1 cellular context compared by ENCODE assay signal in the genomic region with DNA sequence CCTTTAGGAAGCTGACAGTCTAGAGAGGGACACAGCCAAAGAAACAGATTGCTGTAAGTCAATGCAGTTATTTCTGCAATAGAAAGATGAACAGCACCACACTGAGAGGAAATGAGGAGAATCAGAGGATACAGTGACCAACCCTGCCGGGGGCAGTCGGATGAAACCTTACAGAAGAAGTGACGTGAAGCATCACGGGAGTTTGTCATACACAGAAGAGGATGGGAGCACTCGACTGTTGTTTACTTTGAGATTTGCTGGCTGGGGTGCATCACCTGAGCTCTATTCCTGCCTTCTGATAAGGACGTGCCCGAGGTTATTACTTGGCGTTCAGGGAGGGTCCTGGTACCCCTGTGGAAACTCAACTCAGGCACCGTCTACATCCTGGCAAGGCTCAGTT.
TF ChIP-seq lines count a peak whose summit lies in the region.

No MANE protein-coding gene starts in this region.

TF ChIP-seq in GM23338, 12 proteins besides CTCF, POLR2A, EP300 and RAD21 (continued from another document):
- TF ChIP-seq, protein P1, sequence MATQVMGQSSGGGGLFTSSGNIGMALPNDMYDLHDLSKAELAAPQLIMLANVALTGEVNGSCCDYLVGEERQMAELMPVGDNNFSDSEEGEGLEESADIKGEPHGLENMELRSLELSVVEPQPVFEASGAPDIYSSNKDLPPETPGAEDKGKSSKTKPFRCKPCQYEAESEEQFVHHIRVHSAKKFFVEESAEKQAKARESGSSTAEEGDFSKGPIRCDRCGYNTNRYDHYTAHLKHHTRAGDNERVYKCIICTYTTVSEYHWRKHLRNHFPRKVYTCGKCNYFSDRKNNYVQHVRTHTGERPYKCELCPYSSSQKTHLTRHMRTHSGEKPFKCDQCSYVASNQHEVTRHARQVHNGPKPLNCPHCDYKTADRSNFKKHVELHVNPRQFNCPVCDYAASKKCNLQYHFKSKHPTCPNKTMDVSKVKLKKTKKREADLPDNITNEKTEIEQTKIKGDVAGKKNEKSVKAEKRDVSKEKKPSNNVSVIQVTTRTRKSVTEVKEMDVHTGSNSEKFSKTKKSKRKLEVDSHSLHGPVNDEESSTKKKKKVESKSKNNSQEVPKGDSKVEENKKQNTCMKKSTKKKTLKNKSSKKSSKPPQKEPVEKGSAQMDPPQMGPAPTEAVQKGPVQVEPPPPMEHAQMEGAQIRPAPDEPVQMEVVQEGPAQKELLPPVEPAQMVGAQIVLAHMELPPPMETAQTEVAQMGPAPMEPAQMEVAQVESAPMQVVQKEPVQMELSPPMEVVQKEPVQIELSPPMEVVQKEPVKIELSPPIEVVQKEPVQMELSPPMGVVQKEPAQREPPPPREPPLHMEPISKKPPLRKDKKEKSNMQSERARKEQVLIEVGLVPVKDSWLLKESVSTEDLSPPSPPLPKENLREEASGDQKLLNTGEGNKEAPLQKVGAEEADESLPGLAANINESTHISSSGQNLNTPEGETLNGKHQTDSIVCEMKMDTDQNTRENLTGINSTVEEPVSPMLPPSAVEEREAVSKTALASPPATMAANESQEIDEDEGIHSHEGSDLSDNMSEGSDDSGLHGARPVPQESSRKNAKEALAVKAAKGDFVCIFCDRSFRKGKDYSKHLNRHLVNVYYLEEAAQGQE (IDR thresholded peaks at IDR 0.05; ENCODE audit: unreplicated experiment), result no peak
- no peak for TF ChIP-seq JUNB (IDR thresholded peaks at IDR 0.05; ENCODE audit: unreplicated experiment)
- TF ChIP-seq, protein P2, sequence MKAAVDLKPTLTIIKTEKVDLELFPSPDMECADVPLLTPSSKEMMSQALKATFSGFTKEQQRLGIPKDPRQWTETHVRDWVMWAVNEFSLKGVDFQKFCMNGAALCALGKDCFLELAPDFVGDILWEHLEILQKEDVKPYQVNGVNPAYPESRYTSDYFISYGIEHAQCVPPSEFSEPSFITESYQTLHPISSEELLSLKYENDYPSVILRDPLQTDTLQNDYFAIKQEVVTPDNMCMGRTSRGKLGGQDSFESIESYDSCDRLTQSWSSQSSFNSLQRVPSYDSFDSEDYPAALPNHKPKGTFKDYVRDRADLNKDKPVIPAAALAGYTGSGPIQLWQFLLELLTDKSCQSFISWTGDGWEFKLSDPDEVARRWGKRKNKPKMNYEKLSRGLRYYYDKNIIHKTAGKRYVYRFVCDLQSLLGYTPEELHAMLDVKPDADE (IDR thresholded peaks at IDR 0.05), result no peak
- no peak for TF ChIP-seq CREB1 (CRISPR knock-in tag; IDR thresholded peaks at IDR 0.05; ENCODE audit: low read depth)
- no peak for TF ChIP-seq ZNF331 (CRISPR knock-in tag; IDR thresholded peaks at IDR 0.05; ENCODE audit: low read depth)
- no peak for TF ChIP-seq EZH2 (IDR thresholded peaks at IDR 0.05; ENCODE audit: low read depth, unreplicated experiment)
